ENCODE assay signal across 14 cellular contexts in genomic region chr9:13728917-13729811, GRCh38.
DNase-seq lines count a peak whose midpoint lies in the region; ATAC-seq and TF ChIP-seq lines count a peak whose summit lies in the region.
"Had no signal": no experiment of that assay in that cellular context is flagged by ENCODE, and none has a peak within 500 bp of the region (broad histone marks: within the 10 kb centered on the region; RNA-seq: fewer than 3 reads in every experiment).

No MANE protein-coding gene starts in this region.

- H3K9me3 ChIP-seq in GM23248 (ENCODE audit: low read depth) = no peaks in the 10 kb centered on the region
- no peaks in the 10 kb centered on the region for H3K9me3 ChIP-seq in PC-9 (ENCODE audit: insufficient read depth, low read depth)
- H3K9me3 ChIP-seq: SJCRH30 had no signal

- H3K9me2 ChIP-seq in GM23248 (ENCODE audit: insufficient read depth) = no peaks in the 10 kb centered on the region
- no peaks in the 10 kb centered on the region for H3K9me2 ChIP-seq in PC-9 (ENCODE audit: insufficient read depth)

- H3K79me2 ChIP-seq in GM23248 (ENCODE audit: insufficient read depth) (no peaks in the 10 kb centered on the region), PC-9 (ENCODE audit: low read depth) (no peaks in the 10 kb centered on the region)

- DNase-seq in GM23248 (peak; percentile 33), PC-9 (peak in 1 of 2 experiments; percentile 52), dermis microvascular lymphatic vessel endothelial cell (ENCODE audit: low read depth in 2 of 2) (peak; percentile 43 to 52), mucosa of gallbladder (ENCODE audit: low spot score) (peak; percentile 11), activated gamma-delta T cell (lab: John Stamatoyannopoulos, UW) (no peak), NCI-H146 treated with DMSO at 0.1 percent for 48 hours (lab: John Stamatoyannopoulos, UW; ENCODE audit: unreplicated experiment) (no peak), GDM1 (lab: John Stamatoyannopoulos, UW) (no peak)
- DNase-seq: activated CD8-positive, alpha-beta T cell treated with anti-CD3 and anti-CD28 coated beads, Interleukin-2, amount 10 ng/mL, durations not matched to agents 7 days and 5 days; effector CD4-positive, alpha-beta T cell; stimulated activated CD8-positive, alpha-beta memory T cell treated with anti-CD3 and anti-CD28 coated beads, Interleukin-4, amount 100 ng/mL, for 48 hours had no signal

- H3K4me1 ChIP-seq in GM23248 (ENCODE audit: insufficient read depth) (no peaks in the 10 kb centered on the region), PC-9 (replicated peaks; ENCODE audit: insufficient read depth) (0 out of 2 replicates have a peak, but pooled peaks cover 5% of the 10 kb centered on the region)

- intact Hi-C loops in PC-9 (cut with micrococcal nuclease; ENCODE audit: unreplicated experiment) = no loop called here

- no peak for TF ChIP-seq CTCF in PC-9 (conservative IDR thresholded peaks at IDR 0.05)

- H3K4me2 ChIP-seq in GM23248 (ENCODE audit: unreplicated experiment) (no peak overlapping the region), PC-9 (peak overlapping the region; percentile 19; the same call in 1 of the 2 replicates)
- H3K4me2 ChIP-seq: KMS-11 had no signal

- 63 to 67% methylated on average over 7 of the region's 7 CpGs for WGBS in GM23248 (ENCODE audit: low coverage in 1 of 2, low lambda C conversion rate in 2 of 2, missing lambda C conversion rate in 2 of 2), 2 experiments

- ATAC-seq in HG03565 (IDR thresholded peaks at IDR 0.05; ENCODE audit: unreplicated experiment) = no peak
- ATAC-seq: activated CD8-positive, alpha-beta T cell treated with anti-CD3 and anti-CD28 coated beads, Interleukin-2, amount 10 ng/mL, durations not matched to agents 7 days and 5 days; activated T-helper 17 cell treated with anti-CD3 and anti-CD28 coated beads, Interleukin-2, amount 50 U/mL, for 72 hours had no signal

- CTCF ChIA-PET in PC-9 (lab: Charles Lee) = no interaction called here

- H3K4me3 ChIP-seq in GM23248 (no peak overlapping the region), PC-9 (no peak overlapping the region)
- H3K4me3 ChIP-seq: SJCRH30 had no signal

- in situ Hi-C loops in GM23248 (cut with MboI) = no loop called here

- H3K9ac ChIP-seq in GM23248 = no peak overlapping the region
- H3K9ac ChIP-seq: KMS-11 had no signal

- H4K20me1 ChIP-seq in GM23248 (ENCODE audit: insufficient read depth) = no peaks in the 10 kb centered on the region
- H4K20me1 ChIP-seq in PC-9 (ENCODE audit: insufficient read depth) = no peaks in the 10 kb centered on the region

- H3K36me3 ChIP-seq in GM23248 (ENCODE audit: low read depth) = no peaks in the 10 kb centered on the region
- H3K36me3 ChIP-seq in PC-9 (ENCODE audit: low read depth) = no peaks in the 10 kb centered on the region
- H3K36me3 ChIP-seq: SJCRH30 had no signal

- H2AFZ ChIP-seq in GM23248 = no peak overlapping the region
- H2AFZ ChIP-seq in PC-9 = no peak overlapping the region

- BruUV-seq in PC-9 (replicated peaks; lab: Mats Ljungman, UMichigan) = no TSS peak

- POLR2A ChIA-PET in PC-9 (lab: Charles Lee; ENCODE audit: unreplicated experiment) = no interaction called here

- peaks cover 20% of the 10 kb centered on the region for H3K27me3 ChIP-seq in GM23248 (replicated peaks; ENCODE audit: insufficient read depth)
- H3K27me3 ChIP-seq in PC-9 (ENCODE audit: insufficient read depth, low read depth) = no peaks in the 10 kb centered on the region
- H3K27me3 ChIP-seq: SJCRH30 had no signal

- H3K27ac ChIP-seq in GM23248 (no peak overlapping the region), PC-9 (no peak overlapping the region)
- H3K27ac ChIP-seq: KMS-11, SJCRH30 had no signal

- no peaks in the 10 kb centered on the region for H3F3A ChIP-seq in GM23248 (ENCODE audit: insufficient read depth)
- H3F3A ChIP-seq in PC-9 (ENCODE audit: insufficient read depth, low read depth) = no peaks in the 10 kb centered on the region

Comparison
In these comparisons a context has a peak if more than half of its experiments do, and no peak if none do; other contexts are left out.
1. DNase-seq: peak in GM23248 (single experiment), dermis microvascular lymphatic vessel endothelial cell (2 of 2) and mucosa of gallbladder (single experiment); none in activated gamma-delta T cell (single experiment), NCI-H146 treated with DMSO at 0.1 percent for 48 hours (single experiment) and GDM1 (single experiment).